8 cellular contexts compared by ENCODE assay signal in the genomic region with DNA sequence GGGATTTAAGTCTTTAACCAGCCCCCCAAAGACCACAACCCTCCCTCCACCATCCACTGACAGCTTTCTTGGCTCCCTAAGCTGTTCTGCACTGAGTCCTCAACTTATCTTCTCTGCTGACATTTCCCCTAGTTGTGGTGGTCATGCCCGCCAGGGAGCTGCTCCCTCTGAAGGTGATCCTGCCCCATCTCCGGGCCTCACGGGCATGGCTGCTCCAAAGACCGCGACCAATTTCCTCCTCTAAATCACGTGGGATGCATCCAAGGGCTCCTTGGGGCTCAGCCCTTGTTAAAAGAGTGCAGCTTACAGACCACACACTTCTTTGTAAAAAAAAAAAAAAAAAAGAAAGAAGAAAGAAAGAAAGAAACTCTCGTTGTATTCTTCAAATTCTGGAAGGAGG. TPM values are rescaled to one million over a fixed set of nuclear protein-coding genes. Genes with fewer than 3 reads are reported as not detected.
DNase-seq lines count a peak whose midpoint lies in the region; ATAC-seq and TF ChIP-seq lines count a peak whose summit lies in the region.
"Had no signal": no experiment of that assay in that cellular context is flagged by ENCODE, and none has a peak within 500 bp of the region (broad histone marks: within the 10 kb centered on the region; RNA-seq: fewer than 3 reads in every experiment).

No MANE protein-coding gene starts in this region.

- H3K9ac ChIP-seq in adipocyte (ENCODE audit: low read length), result peak overlapping the region; percentile 78
- H3K9ac ChIP-seq in stomach smooth muscle (ENCODE audit: low read length in 2 of 2), result peak overlapping the region in 1 of 2 donors; percentile 35

- no peak for DNase-seq in adipocyte (ENCODE audit: low read depth)
- no peak for DNase-seq in left lung
- no peak for DNase-seq in iPS-NIHi11 (ENCODE audit: low spot score)
- no peak for DNase-seq in pons (ENCODE audit: low spot score)
- DNase-seq: activated T-cell treated with anti-CD3 and anti-CD28 coated beads for 4 hours had no signal

- H3K9me3 ChIP-seq in KOPT-K1 (ENCODE audit: insufficient read depth, low read length, poor library complexity, severe bottlenecking) (no peaks in the 10 kb centered on the region), adipocyte (ENCODE audit: control insufficient read depth, low read length) (no peaks in the 10 kb centered on the region), left lung (no peaks in the 10 kb centered on the region), stomach smooth muscle (ENCODE audit: control insufficient read depth in 2 of 2, low read length in 2 of 2) (no peaks in the 10 kb centered on the region)

- H3K4me3 ChIP-seq in adipocyte (ENCODE audit: low read length) (no peak overlapping the region), left lung (no peak overlapping the region), stomach smooth muscle (ENCODE audit: low read length in 2 of 2) (no peak overlapping the region)

- ATAC-seq in left lung, result no peak
- ATAC-seq in HG03460 (IDR thresholded peaks at IDR 0.05; ENCODE audit: unreplicated experiment), result no peak

- no peak for TF ChIP-seq CTCF in left lung (IDR thresholded peaks at IDR 0.05)

- peak overlapping the region; percentile 99 for H3K27ac ChIP-seq in KOPT-K1 (ENCODE audit: low read depth, low read length, poor library complexity, severe bottlenecking)
- peak overlapping the region; percentile 75 to 87 for H3K27ac ChIP-seq in left lung
- peak overlapping the region; percentile 60 for H3K27ac ChIP-seq in stomach smooth muscle (ENCODE audit: low read length)

- peaks cover 44% of the 10 kb centered on the region for H3K4me1 ChIP-seq in adipocyte (ENCODE audit: control insufficient read depth, insufficient read depth, low read length)
- peaks cover 25 to 50% of the 10 kb centered on the region in 2 donors for H3K4me1 ChIP-seq in left lung
- H3K4me1 ChIP-seq in stomach smooth muscle (ENCODE audit: control insufficient read depth, insufficient read depth, low read length), result peaks cover 28% of the 10 kb centered on the region

- no peaks in the 10 kb centered on the region for H3K36me3 ChIP-seq in KOPT-K1 (ENCODE audit: insufficient read depth, low read length)
- H3K36me3 ChIP-seq in adipocyte (ENCODE audit: control insufficient read depth, insufficient read depth, low read length, severe bottlenecking), result no peaks in the 10 kb centered on the region
- no peaks in the 10 kb centered on the region for H3K36me3 ChIP-seq in left lung
- H3K36me3 ChIP-seq in stomach smooth muscle (ENCODE audit: control insufficient read depth in 2 of 2, insufficient read depth in 2 of 2, low read length in 2 of 2), result no peaks in the 10 kb centered on the region

- H3K27me3 ChIP-seq in adipocyte (replicated peaks; ENCODE audit: control insufficient read depth, insufficient read depth, low read length) (no peaks in the 10 kb centered on the region), left lung (no peaks in the 10 kb centered on the region), stomach smooth muscle (ENCODE audit: control insufficient read depth in 1 of 2, insufficient read depth in 2 of 2, low read length in 2 of 2) (no peaks in the 10 kb centered on the region)

- intact Hi-C loops in left lung (cut with DNase I), result no loop called here

RNA-seq across cellular contexts. Expression of gene KLF6, which starts 27.1 kb away (rescaled TPM):
- total RNA-seq in left lung, result 100 to 1,000 TPM; 158 to 217 TPM
